In the genomic region with DNA sequence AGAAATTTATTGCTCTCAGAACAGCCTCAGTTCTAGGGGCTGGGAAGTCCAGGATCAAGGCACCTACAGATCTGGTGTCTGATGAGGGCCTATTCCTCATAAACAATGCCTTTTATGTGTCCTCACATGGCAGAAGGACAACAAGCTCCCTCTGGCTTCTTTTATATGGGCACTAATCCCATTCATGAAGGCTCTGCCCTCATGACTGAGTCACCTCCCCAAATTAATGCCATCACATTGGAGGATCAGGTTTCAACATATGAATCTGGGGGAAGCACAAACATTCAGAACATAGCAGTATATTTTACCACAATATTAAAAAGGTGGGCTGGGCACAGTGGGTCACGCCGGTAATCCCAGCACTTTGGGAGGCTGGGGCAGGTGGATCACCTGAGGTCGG, we compare ENCODE assay signal across 22 cellular contexts. TPM values are rescaled to one million over a fixed set of nuclear protein-coding genes. Genes with fewer than 3 reads are reported as not detected.
DNase-seq lines count a peak whose midpoint lies in the region; ATAC-seq lines count a peak whose summit lies in the region.
"Had no signal": no experiment of that assay in that cellular context is flagged by ENCODE, and none has a peak within 500 bp of the region (broad histone marks: within the 10 kb centered on the region; RNA-seq: fewer than 3 reads in every experiment).

No MANE protein-coding gene starts in this region.

- peaks cover 53% of the 10 kb centered on the region for H3K4me1 ChIP-seq in CD4-positive, CD25-positive, alpha-beta regulatory T cell (ENCODE audit: control insufficient read depth, insufficient read depth, low read length, poor library complexity, severe bottlenecking)
- H3K4me1 ChIP-seq: vagina had no signal

- DNase-seq in CD4-positive, CD25-positive, alpha-beta regulatory T cell, result no peak
- DNase-seq in EL, result peak; percentile 57
- DNase-seq in RKO (ENCODE audit: low spot score), result peak; percentile 25
- peak; percentile 73 for DNase-seq in fibroblast of gingiva (ENCODE audit: low read depth)
- DNase-seq in substantia nigra (lab: John Stamatoyannopoulos, UW), result no peak
- no peak for DNase-seq in NCI-H345 treated with DMSO at 0.1 percent for 48 hours (lab: John Stamatoyannopoulos, UW; ENCODE audit: unreplicated experiment)
- no peak for DNase-seq in NCI-H2081 treated with DMSO at 0.1 percent for 48 hours (lab: John Stamatoyannopoulos, UW)
- DNase-seq: anterior cingulate cortex; effector CD8-positive, alpha-beta T cell; kidney; mesenchymal stem cell; MM.1S; NCI-H345; SIG-M5; stimulated activated CD4-positive, alpha-beta T cell treated with anti-CD3 and anti-CD28 coated beads, Interleukin-4, amount 100 ng/mL, for 24 hours had no signal

- peaks cover 21 to 64% (median 52%) of the 10 kb centered on the region in 4 donors for H3K4me1 Mint-ChIP-seq in CD4-positive, CD25-positive, alpha-beta regulatory T cell

- H3K36me3 Mint-ChIP-seq in CD4-positive, CD25-positive, alpha-beta regulatory T cell, result no peaks in the 10 kb centered on the region

- no peak overlapping the region for H3K27ac ChIP-seq in CD4-positive, CD25-positive, alpha-beta regulatory T cell (ENCODE audit: insufficient read depth, low read length, poor library complexity, severe bottlenecking)
- H3K27ac ChIP-seq in substantia nigra (ENCODE audit: low read depth, low read length, poor library complexity, severe bottlenecking), result no peak overlapping the region
- H3K27ac ChIP-seq: vagina had no signal

- ATAC-seq in CD4-positive, CD25-positive, alpha-beta regulatory T cell (ENCODE audit: low read depth in 2 of 2), result no peak
- ATAC-seq: HepG2 had no signal

- no peaks in the 10 kb centered on the region for H3K36me3 ChIP-seq in CD4-positive, CD25-positive, alpha-beta regulatory T cell (ENCODE audit: control insufficient read depth, insufficient read depth, low read length)
- H3K36me3 ChIP-seq: vagina had no signal

- no peak overlapping the region for H3K4me3 Mint-ChIP-seq in CD4-positive, CD25-positive, alpha-beta regulatory T cell
- H3K4me3 Mint-ChIP-seq: nephron had no signal

- H3K9me3 ChIP-seq in CD4-positive, CD25-positive, alpha-beta regulatory T cell (ENCODE audit: control insufficient read depth in 2 of 2, low read length in 2 of 2), result no peaks in the 10 kb centered on the region
- H3K9me3 ChIP-seq: vagina had no signal

- no peaks in the 10 kb centered on the region for H3K27me3 ChIP-seq in CD4-positive, CD25-positive, alpha-beta regulatory T cell (ENCODE audit: control insufficient read depth, insufficient read depth, low read length)
- H3K27me3 ChIP-seq: vagina had no signal

- no peaks in the 10 kb centered on the region for H3K9me3 Mint-ChIP-seq in CD4-positive, CD25-positive, alpha-beta regulatory T cell
- H3K9me3 Mint-ChIP-seq: nephron had no signal

- H3K4me3 ChIP-seq in CD4-positive, CD25-positive, alpha-beta regulatory T cell (ENCODE audit: low read depth, low read length), result no peak overlapping the region
- H3K4me3 ChIP-seq: skin epidermis, vagina had no signal

- peak overlapping the region in 2 of 3 donors; percentile 44 to 85 for H3K27ac Mint-ChIP-seq in CD4-positive, CD25-positive, alpha-beta regulatory T cell

- no peaks in the 10 kb centered on the region for H3K27me3 Mint-ChIP-seq in CD4-positive, CD25-positive, alpha-beta regulatory T cell

RNA-seq across cellular contexts. Expression of gene CCN6, which starts 58.5 kb away (rescaled TPM):
- not detected for total RNA-seq in CD4-positive, CD25-positive, alpha-beta regulatory T cell
- under 1 TPM in 3 of 4 donors, not detected in 1; 0.06 to 0.39 (median 0.11) TPM for polyA plus RNA-seq in CD4-positive, CD25-positive, alpha-beta regulatory T cell
- total RNA-seq: cerebellum, frontal cortex, HepG2, posterior vena cava, vagina had no signal
- polyA plus RNA-seq: HepG2 had no signal

Comparison
In these comparisons a context has a peak if more than half of its experiments do, and no peak if none do; other contexts are left out.
1. DNase-seq: peak in EL (single experiment), RKO (single experiment) and fibroblast of gingiva (single experiment); none in CD4-positive, CD25-positive, alpha-beta regulatory T cell (0 of 3), substantia nigra (0 of 49), NCI-H345 treated with DMSO at 0.1 percent for 48 hours (single experiment) and NCI-H2081 treated with DMSO at 0.1 percent for 48 hours (single experiment).